In genomic region chr6:106847116-106847515, GRCh38 we compare ENCODE assay signal across 1 cellular context.
TF ChIP-seq lines count a peak whose summit lies in the region.

No MANE protein-coding gene starts in this region.

TF ChIP-seq in K562, 482 proteins besides CTCF, POLR2A, EP300 and RAD21 (continued from another document and continues in another):
- TF ChIP-seq HIVEP1 (CRISPR knock-in tag; IDR thresholded peaks at IDR 0.05) (0 out of 2 replicates have a peak, but pooled peaks have one; percentile 2), ETV1 (tag; conservative IDR thresholded peaks at IDR 0.05; ENCODE audit: low read depth) (no peak), U2AF1 (optimal IDR thresholded peaks at IDR 0.05; ENCODE audit: low read depth, low read length) (no peak), HCFC1 (IDR thresholded peaks at IDR 0.05; ENCODE audit: low read depth, low read length) (no peak), TCF3 (CRISPR knock-in tag; IDR thresholded peaks at IDR 0.05) (peak; percentile 49; the same call in 1 of the 2 replicates), NFYB (IDR thresholded peaks at IDR 0.05; ENCODE audit: extremely low read depth, insufficient read length) (no peak), ZNF165 (CRISPR knock-in tag; IDR thresholded peaks at IDR 0.05; ENCODE audit: borderline replicate concordance) (no peak), DMBX1 (CRISPR knock-in tag; IDR thresholded peaks at IDR 0.05; ENCODE audit: borderline replicate concordance) (peak; percentile 13; the same call in 1 of the 2 replicates), ZNF551 (CRISPR knock-in tag; IDR thresholded peaks at IDR 0.05) (no peak), RBM17 (IDR thresholded peaks at IDR 0.05; ENCODE audit: borderline replicate concordance, low read depth, low read length) (no peak), HMG20A (CRISPR knock-in tag; conservative IDR thresholded peaks at IDR 0.05) (no peak), MXI1 (IDR thresholded peaks at IDR 0.05; ENCODE audit: low read depth, low read length) (no peak), NCOA6 (IDR thresholded peaks at IDR 0.05) (no peak), CEBPB (tag; IDR thresholded peaks at IDR 0.05) (no peak), MAFF (IDR thresholded peaks at IDR 0.05; ENCODE audit: low read length) (no peak), SIX5 (IDR thresholded peaks at IDR 0.05; ENCODE audit: borderline replicate concordance in 1 of 2, insufficient read depth in 1 of 2, low read depth in 1 of 2, low read length in 2 of 2) (no peak), SMARCA4 (IDR thresholded peaks at IDR 0.05) (peak; percentile 89), RAD51 (IDR thresholded peaks at IDR 0.05; ENCODE audit: borderline replicate concordance, low read depth) (peak; percentile 8; the same call in 1 of the 2 replicates), ZBTB1 (CRISPR knock-in tag; IDR thresholded peaks at IDR 0.05; ENCODE audit: borderline replicate concordance, low read depth) (no peak), ZBTB7A (IDR thresholded peaks at IDR 0.05; ENCODE audit: borderline replicate concordance, control insufficient read depth, low read depth, low read length) (no peak), POLR2AphosphoS2 (IDR thresholded peaks at IDR 0.05; ENCODE audit: low read length) (no peak), UBTF (IDR thresholded peaks at IDR 0.05; ENCODE audit: borderline replicate concordance in 1 of 2, low read depth in 2 of 2, low read length in 2 of 2) (0 out of 4 replicates have a peak, but pooled peaks of 1 of the 2 experiments have one; percentile 8), ZNF436 (CRISPR knock-in tag; IDR thresholded peaks at IDR 0.05) (no peak), ZNF217 (CRISPR knock-in tag; IDR thresholded peaks at IDR 0.05) (no peak), ZNF41 (CRISPR knock-in tag; conservative IDR thresholded peaks at IDR 0.05) (no peak; the same call in 1 of the 2 replicates), MCM2 (IDR thresholded peaks at IDR 0.05; ENCODE audit: low read depth) (no peak), NFRKB (IDR thresholded peaks at IDR 0.05; ENCODE audit: low read depth) (no peak; the same call in 1 of the 2 replicates), HDAC6 (IDR thresholded peaks at IDR 0.05; ENCODE audit: low read depth, low read length) (no peak), NCOA1 (IDR thresholded peaks at IDR 0.05; ENCODE audit: low read depth) (no peak), SMAD2 (IDR thresholded peaks at IDR 0.05; ENCODE audit: low read depth, low read length) (no peak), ZNF12 (CRISPR knock-in tag; IDR thresholded peaks at IDR 0.05) (no peak), YBX1 (IDR thresholded peaks at IDR 0.05) (no peak), ZNF124 (CRISPR knock-in tag; IDR thresholded peaks at IDR 0.05) (no peak), HES1 (IDR thresholded peaks at IDR 0.05; ENCODE audit: low read depth) (0 out of 2 replicates have a peak, but pooled peaks have one; percentile 27), ZNF518B (CRISPR knock-in tag; IDR thresholded peaks at IDR 0.05) (no peak), TEAD2 (tag; IDR thresholded peaks at IDR 0.05) (no peak), KLF10 (CRISPR knock-in tag; IDR thresholded peaks at IDR 0.05) (no peak), KDM1A (IDR thresholded peaks at IDR 0.05) (peak in 1 of 2 experiments; percentile 9; a peak in 1 of 4 replicates), HNRNPH1 (optimal IDR thresholded peaks at IDR 0.05; ENCODE audit: low read depth, low read length) (no peak), NCOA4 (IDR thresholded peaks at IDR 0.05; ENCODE audit: partially characterized antibody) (no peak), RFX1 (IDR thresholded peaks at IDR 0.05) (peak; percentile 13; the same call in 1 of the 2 replicates), RBM22 (IDR thresholded peaks at IDR 0.05; ENCODE audit: low read depth, low read length, poor library complexity, severe bottlenecking) (no peak), ZFX (CRISPR knock-in tag; IDR thresholded peaks at IDR 0.05) (peak; percentile 85), JUNB (CRISPR knock-in tag; conservative IDR thresholded peaks at IDR 0.05) (no peak), FOXK2 (conservative IDR thresholded peaks at IDR 0.05 in 1 of 2, IDR thresholded peaks at IDR 0.05 in 1 of 2; ENCODE audit: low read depth in 2 of 2) (peak; percentile 86 to 90), KLF16 (IDR thresholded peaks at IDR 0.05) (no peak), ILF3 (IDR thresholded peaks at IDR 0.05; ENCODE audit: borderline replicate concordance) (no peak), MBD2 (IDR thresholded peaks at IDR 0.05; ENCODE audit: borderline replicate concordance, low read depth) (no peak)
- TF ChIP-seq, protein P1, sequence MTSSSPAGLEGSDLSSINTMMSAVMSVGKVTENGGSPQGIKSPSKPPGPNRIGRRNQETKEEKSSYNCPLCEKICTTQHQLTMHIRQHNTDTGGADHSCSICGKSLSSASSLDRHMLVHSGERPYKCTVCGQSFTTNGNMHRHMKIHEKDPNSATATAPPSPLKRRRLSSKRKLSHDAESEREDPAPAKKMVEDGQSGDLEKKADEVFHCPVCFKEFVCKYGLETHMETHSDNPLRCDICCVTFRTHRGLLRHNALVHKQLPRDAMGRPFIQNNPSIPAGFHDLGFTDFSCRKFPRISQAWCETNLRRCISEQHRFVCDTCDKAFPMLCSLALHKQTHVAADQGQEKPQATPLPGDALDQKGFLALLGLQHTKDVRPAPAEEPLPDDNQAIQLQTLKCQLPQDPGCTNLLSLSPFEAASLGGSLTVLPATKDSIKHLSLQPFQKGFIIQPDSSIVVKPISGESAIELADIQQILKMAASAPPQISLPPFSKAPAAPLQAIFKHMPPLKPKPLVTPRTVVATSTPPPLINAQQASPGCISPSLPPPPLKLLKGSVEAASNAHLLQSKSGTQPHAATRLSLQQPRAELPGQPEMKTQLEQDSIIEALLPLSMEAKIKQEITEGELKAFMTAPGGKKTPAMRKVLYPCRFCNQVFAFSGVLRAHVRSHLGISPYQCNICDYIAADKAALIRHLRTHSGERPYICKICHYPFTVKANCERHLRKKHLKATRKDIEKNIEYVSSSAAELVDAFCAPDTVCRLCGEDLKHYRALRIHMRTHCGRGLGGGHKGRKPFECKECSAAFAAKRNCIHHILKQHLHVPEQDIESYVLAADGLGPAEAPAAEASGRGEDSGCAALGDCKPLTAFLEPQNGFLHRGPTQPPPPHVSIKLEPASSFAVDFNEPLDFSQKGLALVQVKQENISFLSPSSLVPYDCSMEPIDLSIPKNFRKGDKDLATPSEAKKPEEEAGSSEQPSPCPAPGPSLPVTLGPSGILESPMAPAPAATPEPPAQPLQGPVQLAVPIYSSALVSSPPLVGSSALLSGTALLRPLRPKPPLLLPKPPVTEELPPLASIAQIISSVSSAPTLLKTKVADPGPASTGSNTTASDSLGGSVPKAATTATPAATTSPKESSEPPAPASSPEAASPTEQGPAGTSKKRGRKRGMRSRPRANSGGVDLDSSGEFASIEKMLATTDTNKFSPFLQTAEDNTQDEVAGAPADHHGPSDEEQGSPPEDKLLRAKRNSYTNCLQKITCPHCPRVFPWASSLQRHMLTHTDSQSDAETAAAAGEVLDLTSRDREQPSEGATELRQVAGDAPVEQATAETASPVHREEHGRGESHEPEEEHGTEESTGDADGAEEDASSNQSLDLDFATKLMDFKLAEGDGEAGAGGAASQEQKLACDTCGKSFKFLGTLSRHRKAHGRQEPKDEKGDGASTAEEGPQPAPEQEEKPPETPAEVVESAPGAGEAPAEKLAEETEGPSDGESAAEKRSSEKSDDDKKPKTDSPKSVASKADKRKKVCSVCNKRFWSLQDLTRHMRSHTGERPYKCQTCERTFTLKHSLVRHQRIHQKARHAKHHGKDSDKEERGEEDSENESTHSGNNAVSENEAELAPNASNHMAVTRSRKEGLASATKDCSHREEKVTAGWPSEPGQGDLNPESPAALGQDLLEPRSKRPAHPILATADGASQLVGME (CRISPR knock-in tag; IDR thresholded peaks at IDR 0.05), result 0 out of 2 replicates have a peak, but pooled peaks have one; percentile 36
- TF ChIP-seq, protein P2, sequence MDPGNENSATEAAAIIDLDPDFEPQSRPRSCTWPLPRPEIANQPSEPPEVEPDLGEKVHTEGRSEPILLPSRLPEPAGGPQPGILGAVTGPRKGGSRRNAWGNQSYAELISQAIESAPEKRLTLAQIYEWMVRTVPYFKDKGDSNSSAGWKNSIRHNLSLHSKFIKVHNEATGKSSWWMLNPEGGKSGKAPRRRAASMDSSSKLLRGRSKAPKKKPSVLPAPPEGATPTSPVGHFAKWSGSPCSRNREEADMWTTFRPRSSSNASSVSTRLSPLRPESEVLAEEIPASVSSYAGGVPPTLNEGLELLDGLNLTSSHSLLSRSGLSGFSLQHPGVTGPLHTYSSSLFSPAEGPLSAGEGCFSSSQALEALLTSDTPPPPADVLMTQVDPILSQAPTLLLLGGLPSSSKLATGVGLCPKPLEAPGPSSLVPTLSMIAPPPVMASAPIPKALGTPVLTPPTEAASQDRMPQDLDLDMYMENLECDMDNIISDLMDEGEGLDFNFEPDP (CRISPR knock-in tag; IDR thresholded peaks at IDR 0.05), result no peak
- TF ChIP-seq, protein P3, sequence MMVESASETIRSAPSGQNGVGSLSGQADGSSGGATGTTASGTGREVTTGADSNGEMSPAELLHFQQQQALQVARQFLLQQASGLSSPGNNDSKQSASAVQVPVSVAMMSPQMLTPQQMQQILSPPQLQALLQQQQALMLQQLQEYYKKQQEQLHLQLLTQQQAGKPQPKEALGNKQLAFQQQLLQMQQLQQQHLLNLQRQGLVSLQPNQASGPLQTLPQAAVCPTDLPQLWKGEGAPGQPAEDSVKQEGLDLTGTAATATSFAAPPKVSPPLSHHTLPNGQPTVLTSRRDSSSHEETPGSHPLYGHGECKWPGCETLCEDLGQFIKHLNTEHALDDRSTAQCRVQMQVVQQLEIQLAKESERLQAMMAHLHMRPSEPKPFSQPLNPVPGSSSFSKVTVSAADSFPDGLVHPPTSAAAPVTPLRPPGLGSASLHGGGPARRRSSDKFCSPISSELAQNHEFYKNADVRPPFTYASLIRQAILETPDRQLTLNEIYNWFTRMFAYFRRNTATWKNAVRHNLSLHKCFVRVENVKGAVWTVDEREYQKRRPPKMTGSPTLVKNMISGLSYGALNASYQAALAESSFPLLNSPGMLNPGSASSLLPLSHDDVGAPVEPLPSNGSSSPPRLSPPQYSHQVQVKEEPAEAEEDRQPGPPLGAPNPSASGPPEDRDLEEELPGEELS (CRISPR knock-in tag; IDR thresholded peaks at IDR 0.05; ENCODE audit: borderline replicate concordance), result no peak
